ENCODE assay signal across 8 cellular contexts in the genomic region with DNA sequence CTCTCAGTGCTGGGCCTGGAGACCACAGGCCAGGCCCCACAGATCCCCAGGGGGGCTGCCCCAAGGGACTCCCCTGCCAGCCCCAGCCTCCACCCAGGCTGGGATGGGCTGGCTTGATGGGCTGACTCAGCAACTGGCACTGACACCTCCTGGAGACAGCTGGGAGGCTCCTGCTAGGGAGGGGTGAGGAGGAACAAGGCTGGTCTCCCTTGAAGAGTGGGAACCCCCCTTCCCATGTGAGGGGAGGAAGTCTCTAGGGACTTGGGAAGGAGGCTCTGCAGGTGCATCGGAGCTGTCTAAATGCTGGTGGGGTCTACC. TPM values are rescaled to one million over a fixed set of nuclear protein-coding genes. Genes with fewer than 3 reads are reported as not detected.
DNase-seq lines count a peak whose midpoint lies in the region; ATAC-seq and TF ChIP-seq lines count a peak whose summit lies in the region.

No MANE protein-coding gene starts in this region.

- ATAC-seq in GM21390 (IDR thresholded peaks at IDR 0.05; ENCODE audit: unreplicated experiment), result no peak
- ATAC-seq in HG03469 (IDR thresholded peaks at IDR 0.05; ENCODE audit: unreplicated experiment), result no peak

- H3K27ac ChIP-seq in MM.1S (ENCODE audit: low read length) (peak overlapping the region; percentile 87), caudate nucleus (ENCODE audit: low read depth, low read length) (peak overlapping the region; percentile 76), neutrophil (peak overlapping the region; percentile 73), Karpas-422 (ENCODE audit: low read length) (no peak overlapping the region)

- H3K79me2 ChIP-seq in MM.1S (ENCODE audit: low read length) (peaks cover 93% of the 10 kb centered on the region), Karpas-422 (ENCODE audit: low read length) (peaks cover 88% of the 10 kb centered on the region)

- H3K36me3 ChIP-seq in MM.1S (replicated peaks; ENCODE audit: insufficient read depth, low read length), result no peaks in the 10 kb centered on the region
- peaks cover 33% of the 10 kb centered on the region for H3K36me3 ChIP-seq in neutrophil
- no peaks in the 10 kb centered on the region for H3K36me3 ChIP-seq in Karpas-422 (ENCODE audit: insufficient read depth, low read length)

- H3K27me3 ChIP-seq in MM.1S (replicated peaks; ENCODE audit: insufficient read depth, low read length), result no peaks in the 10 kb centered on the region
- H3K27me3 ChIP-seq in neutrophil, result no peaks in the 10 kb centered on the region
- no peaks in the 10 kb centered on the region for H3K27me3 ChIP-seq in Karpas-422 (ENCODE audit: low read length)

- H3F3A ChIP-seq in MM.1S (ENCODE audit: insufficient read depth, low read length), result peaks cover 50% of the 10 kb centered on the region

- H2AFZ ChIP-seq in MM.1S (ENCODE audit: low read length) (no peak overlapping the region), Karpas-422 (ENCODE audit: low read length) (no peak overlapping the region)

- H3K9me2 ChIP-seq in MM.1S (replicated peaks; ENCODE audit: insufficient read depth, low read length) (no peaks in the 10 kb centered on the region), Karpas-422 (replicated peaks; ENCODE audit: insufficient read depth, low read length) (no peaks in the 10 kb centered on the region)

- no peak for TF ChIP-seq CTCF in MM.1S (IDR thresholded peaks at IDR 0.05; ENCODE audit: low read length)
- no peak for TF ChIP-seq CTCF in neutrophil (IDR thresholded peaks at IDR 0.05)

- DNase-seq in GDM1 (lab: John Stamatoyannopoulos, UW) (peak; percentile 52), MM.1S (peak; percentile 53), caudate nucleus (lab: John Stamatoyannopoulos, UW) (peak in 8 of 61 donors; percentile 16 to 54 (median 35)), NCI-H2227 treated with DMSO at 0.1 percent for 48 hours (lab: John Stamatoyannopoulos, UW) (no peak), Karpas-422 (no peak)

- peak overlapping the region; percentile 43; the same call in 1 of the 2 replicates for H3K9ac ChIP-seq in MM.1S (ENCODE audit: low read length)
- H3K9ac ChIP-seq in Karpas-422 (ENCODE audit: low read length), result no peak overlapping the region

- peaks cover 41% of the 10 kb centered on the region for H4K20me1 ChIP-seq in MM.1S (ENCODE audit: insufficient read depth, low read length)
- peaks cover 38% of the 10 kb centered on the region for H4K20me1 ChIP-seq in Karpas-422 (ENCODE audit: insufficient read depth, low read depth, low read length)

- H3K9me3 ChIP-seq in MM.1S (replicated peaks; ENCODE audit: insufficient read depth, low read length) (no peaks in the 10 kb centered on the region), neutrophil (no peaks in the 10 kb centered on the region), Karpas-422 (ENCODE audit: low read length) (no peaks in the 10 kb centered on the region)

- H3K4me1 ChIP-seq in MM.1S (ENCODE audit: low read length) (peaks cover 65% of the 10 kb centered on the region), neutrophil (ENCODE audit: control insufficient read depth in 1 of 2, insufficient read depth in 1 of 2, low read depth in 1 of 2, low read length in 1 of 2) (peaks cover 81 to 90% of the 10 kb centered on the region in 2 experiments), Karpas-422 (ENCODE audit: low read length) (peaks cover 35% of the 10 kb centered on the region)

- H3K4me3 ChIP-seq in MM.1S (ENCODE audit: low read length) (peak overlapping the region; percentile 29), neutrophil (ENCODE audit: low read depth in 1 of 2, low read length in 1 of 2) (peak overlapping the region; percentile 39 to 55), Karpas-422 (ENCODE audit: low read length) (no peak overlapping the region)

- H3K4me2 ChIP-seq in MM.1S (ENCODE audit: low read depth, low read length) (peak overlapping the region; percentile 94), Karpas-422 (ENCODE audit: low read depth, low read length, poor library complexity, severe bottlenecking) (no peak overlapping the region)

RNA-seq across cellular contexts. Expression of gene NHERF1, which starts 10.4 kb away (rescaled TPM):
- 24.4 and 38.3 TPM in 2 replicates for total RNA-seq in Karpas-422 (2014; rRNA removed; shearing (Covaris generic); ENCODE audit: low replicate concordance)

RNA-seq across cellular contexts. Expression of gene NAT9, which starts 17.3 kb away (rescaled TPM):
- 25.3 and 66.8 TPM in 2 replicates for total RNA-seq in Karpas-422 (2014; rRNA removed; shearing (Covaris generic); ENCODE audit: low replicate concordance)

RNA-seq across cellular contexts. Expression of gene RAB37, which starts 21.7 kb away (rescaled TPM):
- 0.07 TPM in 1 of 2 replicates, not detected in the other for total RNA-seq in Karpas-422 (2014; rRNA removed; shearing (Covaris generic); ENCODE audit: low replicate concordance)

RNA-seq across cellular contexts. Expression of gene CD300LF, which starts 46.1 kb away (rescaled TPM):
- total RNA-seq in Karpas-422 (2014; rRNA removed; shearing (Covaris generic); ENCODE audit: low replicate concordance), result not detected in 2 replicates

Comparison
In these comparisons a context has a peak if more than half of its experiments do, and no peak if none do; other contexts are left out.
1. DNase-seq: peak in GDM1 (single experiment) and MM.1S (single experiment); none in NCI-H2227 treated with DMSO at 0.1 percent for 48 hours (single experiment) and Karpas-422 (single experiment).